In genomic region chr5:159337291-159337974, GRCh38 we compare ENCODE assay signal across 8 cellular contexts. TPM values are rescaled to one million over a fixed set of nuclear protein-coding genes. Genes with fewer than 3 reads are reported as not detected.
DNase-seq lines count a peak whose midpoint lies in the region; ATAC-seq and TF ChIP-seq lines count a peak whose summit lies in the region.

No MANE protein-coding gene starts in this region.

- no peaks in the 10 kb centered on the region; the same call in 1 of the 2 replicates for H3K36me3 ChIP-seq in RWPE2 (ENCODE audit: low read depth)
- H3K36me3 ChIP-seq in naive thymus-derived CD4-positive, alpha-beta T cell (ENCODE audit: control insufficient read depth in 2 of 3, insufficient read depth in 3 of 3, low read length in 3 of 3), result no peaks in the 10 kb centered on the region

- no peaks in the 10 kb centered on the region for H3K9me3 ChIP-seq in RWPE2 (ENCODE audit: severe bottlenecking)
- H3K9me3 ChIP-seq in naive thymus-derived CD4-positive, alpha-beta T cell (ENCODE audit: control insufficient read depth in 2 of 3, low read length in 3 of 3), result no peaks in the 10 kb centered on the region

- H3K4me1 Mint-ChIP-seq in activated naive CD8-positive, alpha-beta T cell treated with anti-CD3 and anti-CD28 coated beads for 36 hours, result peaks cover 40% of the 10 kb centered on the region
- peaks cover 27 to 82% (median 58%) of the 10 kb centered on the region in 7 donors for H3K4me1 Mint-ChIP-seq in naive thymus-derived CD4-positive, alpha-beta T cell

- no peak for TF ChIP-seq CTCF in RWPE2 (IDR thresholded peaks at IDR 0.05; ENCODE audit: poor library complexity, severe bottlenecking)

- no peaks in the 10 kb centered on the region for H3K27me3 ChIP-seq in RWPE2 (ENCODE audit: insufficient read depth, poor library complexity, severe bottlenecking)
- H3K27me3 ChIP-seq in naive thymus-derived CD4-positive, alpha-beta T cell (ENCODE audit: control insufficient read depth in 2 of 2, insufficient read depth in 2 of 2, low read length in 2 of 2), result no peaks in the 10 kb centered on the region

- H3K27ac Mint-ChIP-seq in activated naive CD8-positive, alpha-beta T cell treated with anti-CD3 and anti-CD28 coated beads for 36 hours, result peak overlapping the region; percentile 60
- H3K27ac Mint-ChIP-seq in naive thymus-derived CD4-positive, alpha-beta T cell, result peak overlapping the region; percentile 67 to 91 (median 86)

- no peak overlapping the region for H3K4me3 ChIP-seq in RWPE2 (ENCODE audit: severe bottlenecking)
- no peak overlapping the region for H3K4me3 ChIP-seq in naive thymus-derived CD4-positive, alpha-beta T cell (ENCODE audit: low read length)

- in situ Hi-C loops in G401 (cut with HindIII; ENCODE audit: low sequenced_read_pairs), result no loop called here

- peak; percentile 54 for ATAC-seq in GM18502 (IDR thresholded peaks at IDR 0.05; ENCODE audit: poor library complexity, unreplicated experiment)
- peak; percentile 76 for ATAC-seq in RWPE2 (ENCODE audit: low read depth)
- ATAC-seq in naive thymus-derived CD4-positive, alpha-beta T cell, result peak; percentile 74
- no peak for ATAC-seq in HG03354 (IDR thresholded peaks at IDR 0.05; ENCODE audit: poor library complexity, severe bottlenecking, unreplicated experiment)
- ATAC-seq in left lobe of liver, result no peak

- no peaks in the 10 kb centered on the region for H3K36me3 Mint-ChIP-seq in activated naive CD8-positive, alpha-beta T cell treated with anti-CD3 and anti-CD28 coated beads for 36 hours
- peaks cover 0 to 43% (median 3%) of the 10 kb centered on the region in 5 donors for H3K36me3 Mint-ChIP-seq in naive thymus-derived CD4-positive, alpha-beta T cell

- H3K9me3 Mint-ChIP-seq in activated naive CD8-positive, alpha-beta T cell treated with anti-CD3 and anti-CD28 coated beads for 36 hours, result peaks cover 7% of the 10 kb centered on the region
- peaks cover 0 to 19% (median 0%) of the 10 kb centered on the region in 11 donors for H3K9me3 Mint-ChIP-seq in naive thymus-derived CD4-positive, alpha-beta T cell

- CTCF ChIA-PET in naive thymus-derived CD4-positive, alpha-beta T cell (lab: Charles Lee), result interaction anchor here (0.6 to 1.4 kb wide), 4 partner anchors 16 to 137 kb away, joined by 3 read pairs; no protein-coding TSS in a partner anchor

- no peak for DNase-seq in RWPE2 (ENCODE audit: low spot score)
- peak; percentile 28 for DNase-seq in activated naive CD8-positive, alpha-beta T cell treated with anti-CD3 and anti-CD28 coated beads for 36 hours
- peak in 8 of 9 donors; percentile 17 to 43 (median 34) for DNase-seq in naive thymus-derived CD4-positive, alpha-beta T cell
- DNase-seq in amygdala (lab: John Stamatoyannopoulos, UW), result no peak
- DNase-seq in G401 (ENCODE audit: low spot score), result no peak
- no peak for DNase-seq in left lobe of liver (ENCODE audit: low spot score)

- H3K27ac ChIP-seq in RWPE2 (ENCODE audit: poor library complexity, severe bottlenecking), result peak overlapping the region; percentile 87
- H3K27ac ChIP-seq in naive thymus-derived CD4-positive, alpha-beta T cell (ENCODE audit: low read depth, low read length), result peak overlapping the region; percentile 20

- H3K27me3 Mint-ChIP-seq in activated naive CD8-positive, alpha-beta T cell treated with anti-CD3 and anti-CD28 coated beads for 36 hours, result no peaks in the 10 kb centered on the region
- H3K27me3 Mint-ChIP-seq in naive thymus-derived CD4-positive, alpha-beta T cell, result no peaks in the 10 kb centered on the region

- intact Hi-C loops in naive thymus-derived CD4-positive, alpha-beta T cell (cut with micrococcal nuclease), result loop anchor here in 1 of 2 donors (1.0 to 5.0 kb wide), 5 partner anchors 75 to 1735 kb away; partner anchors contain the start of genes RNF145 and TTC1

- peaks cover 41% of the 10 kb centered on the region for H3K4me1 ChIP-seq in RWPE2 (ENCODE audit: insufficient read depth, poor library complexity, severe bottlenecking)
- peaks cover 25 to 42% of the 10 kb centered on the region in 2 donors for H3K4me1 ChIP-seq in naive thymus-derived CD4-positive, alpha-beta T cell (ENCODE audit: control insufficient read depth in 2 of 2, insufficient read depth in 2 of 2, low read length in 2 of 2)

- POLR2A ChIA-PET in naive thymus-derived CD4-positive, alpha-beta T cell (lab: Charles Lee), result interaction anchor here (0.9 kb wide), 1 partner anchor 75 kb away, joined by 3 read pairs; no protein-coding TSS in a partner anchor

- no peak overlapping the region for H3K4me3 Mint-ChIP-seq in activated naive CD8-positive, alpha-beta T cell treated with anti-CD3 and anti-CD28 coated beads for 36 hours
- peak overlapping the region; percentile 20 to 73 (median 55) for H3K4me3 Mint-ChIP-seq in naive thymus-derived CD4-positive, alpha-beta T cell

RNA-seq across cellular contexts. Expression of gene IL12B, which starts 7.1 kb away (rescaled TPM):
- not detected for total RNA-seq in activated naive CD8-positive, alpha-beta T cell treated with anti-CD3 and anti-CD28 coated beads for 36 hours
- total RNA-seq in naive thymus-derived CD4-positive, alpha-beta T cell, result not detected
- not detected for polyA plus RNA-seq in naive thymus-derived CD4-positive, alpha-beta T cell
- not detected in 2 replicates for total RNA-seq in G401 (2014; rRNA removed; shearing (Covaris generic))
- not detected for total RNA-seq in left lobe of liver

Comparison
In these comparisons a context has a peak if more than half of its experiments do, and no peak if none do; other contexts are left out.
1. ATAC-seq: peak in GM18502 (single experiment), RWPE2 (single experiment) and naive thymus-derived CD4-positive, alpha-beta T cell (single experiment); none in HG03354 (single experiment) and left lobe of liver (single experiment).
2. DNase-seq: peak in activated naive CD8-positive, alpha-beta T cell treated with anti-CD3 and anti-CD28 coated beads for 36 hours (single experiment) and naive thymus-derived CD4-positive, alpha-beta T cell (8 of 9); none in RWPE2 (single experiment), amygdala (0 of 56), G401 (single experiment) and left lobe of liver (single experiment).